Comparison of ENCODE assay signal across 18 cellular contexts in the genomic region with DNA sequence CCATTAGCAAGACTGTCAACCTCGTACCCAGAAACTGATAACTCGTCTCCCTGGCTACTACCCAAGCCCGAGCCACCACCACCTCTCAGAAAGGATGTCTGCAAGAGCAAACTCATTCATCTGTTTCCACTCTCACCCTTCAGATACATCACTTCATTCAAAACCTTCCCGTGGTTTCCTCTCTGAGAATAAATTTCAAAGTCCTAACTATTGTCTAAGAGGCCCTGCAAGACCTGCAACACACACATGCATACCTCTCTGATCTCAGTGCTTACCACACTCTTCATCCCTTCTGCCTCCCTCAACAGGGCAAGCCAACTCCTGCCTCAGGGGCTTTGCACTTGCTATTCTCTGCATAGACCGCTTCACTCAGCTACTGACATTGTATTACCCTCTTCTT. TPM values are rescaled to one million over a fixed set of nuclear protein-coding genes. Genes with fewer than 3 reads are reported as not detected.
A peak's percentile ranks its signal among the peaks of the same experiment; 100 is the strongest.
DNase-seq lines count a peak whose midpoint lies in the region; ATAC-seq and TF ChIP-seq lines count a peak whose summit lies in the region.
"Had no signal": no experiment of that assay in that cellular context is flagged by ENCODE, and none has a peak within 500 bp of the region (broad histone marks: within the 10 kb centered on the region; RNA-seq: fewer than 3 reads in every experiment).

No MANE protein-coding gene starts in this region.

- no peak overlapping the region for H3K4me3 Mint-ChIP-seq in effector memory CD8-positive, alpha-beta T cell
- H3K4me3 Mint-ChIP-seq: nephron progenitor cell, T-cell, WTC11 had no signal

- H3K27ac Mint-ChIP-seq in effector memory CD8-positive, alpha-beta T cell = no peak overlapping the region
- H3K27ac Mint-ChIP-seq: nephron progenitor cell, WTC11 had no signal

- H3K9me3 ChIP-seq in left ventricle myocardium inferior (replicated peaks) = no peaks in the 10 kb centered on the region
- no peaks in the 10 kb centered on the region for H3K9me3 ChIP-seq in heart right ventricle
- H3K9me3 ChIP-seq: Caco-2 had no signal

- TF ChIP-seq CTCF in left ventricle myocardium inferior (IDR thresholded peaks at IDR 0.05; ENCODE audit: borderline replicate concordance) = no peak
- TF ChIP-seq CTCF in heart right ventricle (IDR thresholded peaks at IDR 0.05) = no peak

- no peaks in the 10 kb centered on the region for H3K9me3 Mint-ChIP-seq in effector memory CD8-positive, alpha-beta T cell
- H3K9me3 Mint-ChIP-seq: nephron progenitor cell, T-cell, WTC11 had no signal

- H3K27me3 ChIP-seq in left ventricle myocardium inferior (ENCODE audit: low read depth) (no peaks in the 10 kb centered on the region), heart right ventricle (no peaks in the 10 kb centered on the region)

- WGBS in heart right ventricle, 2 donors = 38 to 43% methylated on average over 5 of the region's 5 CpGs

- H3K36me3 ChIP-seq in left ventricle myocardium inferior (no peaks in the 10 kb centered on the region), heart right ventricle (no peaks in the 10 kb centered on the region)

- ATAC-seq in heart right ventricle (no peak), GM21390 (IDR thresholded peaks at IDR 0.05; ENCODE audit: unreplicated experiment) (peak; percentile 74), HG03565 (IDR thresholded peaks at IDR 0.05; ENCODE audit: unreplicated experiment) (peak; percentile 87), sciatic nerve (no peak)
- peak; percentile 55 for ATAC-seq in stimulated activated naive CD8-positive, alpha-beta T cell treated with anti-CD3 and anti-CD28 coated beads, Interleukin-15, Interleukin-2, amounts not matched to agents 100 U/mL and 50 U/mL, for 24 hours
- ATAC-seq in effector memory CD8-positive, alpha-beta T cell (replicated peaks) = no peak
- ATAC-seq: T-cell, WTC11 had no signal

- H3K36me3 Mint-ChIP-seq in effector memory CD8-positive, alpha-beta T cell (ENCODE audit: insufficient read depth) = peaks cover 3% of the 10 kb centered on the region
- H3K36me3 Mint-ChIP-seq: T-cell, WTC11 had no signal

- no peak overlapping the region for H3K4me3 ChIP-seq in left ventricle myocardium inferior
- H3K4me3 ChIP-seq in heart right ventricle = no peak overlapping the region

- peaks cover 5 to 14% of the 10 kb centered on the region in 2 donors for H3K4me1 Mint-ChIP-seq in effector memory CD8-positive, alpha-beta T cell (ENCODE audit: low read depth in 2 of 2)
- H3K4me1 Mint-ChIP-seq: nephron progenitor cell had no signal

- intact Hi-C loops in left ventricle myocardium inferior (cut with micrococcal nuclease) = loop anchor here (5.0 kb wide), 1 partner anchor 105 kb away; no protein-coding TSS in a partner anchor
- intact Hi-C loops in heart right ventricle (cut with DNase I) = loop anchor here in 8 of 10 donors (5.0 to 10.0 kb wide), 6 partner anchors 40 to 180 kb away; partner anchors contain the start of gene PPP1R13B (in 2 of the 8)
- intact Hi-C loops in sciatic nerve (cut with DNase I) = no loop called here
- intact Hi-C loops in head of caudate nucleus (cut with DNase I) = no loop called here

- no peak for DNase-seq in left ventricle myocardium inferior
- no peak for DNase-seq in heart right ventricle
- DNase-seq in stimulated activated naive CD8-positive, alpha-beta T cell treated with anti-CD3 and anti-CD28 coated beads, Interleukin-15, Interleukin-2, amounts not matched to agents 100 U/mL and 50 U/mL, for 24 hours = no peak
- no peak for DNase-seq in effector memory CD8-positive, alpha-beta T cell
- DNase-seq in sciatic nerve (ENCODE audit: low spot score) = no peak
- no peak for DNase-seq in head of caudate nucleus
- DNase-seq: activated effector memory CD4-positive, alpha-beta T cell treated with Interleukin-2 at 50 U/mL for 16 hours; Caco-2; dermis blood vessel endothelial cell; mesendoderm; MM.1S; NCI-H2081; nephron progenitor cell; RPMI8226; T-cell had no signal

- peak overlapping the region; percentile 45 for H3K27ac ChIP-seq in left ventricle myocardium inferior (replicated peaks)
- peak overlapping the region in 4 of 10 donors; percentile 26 to 65 (median 38) for H3K27ac ChIP-seq in heart right ventricle

- H3K4me1 ChIP-seq in left ventricle myocardium inferior (peaks cover 85% of the 10 kb centered on the region), heart right ventricle (peaks cover 6 to 84% (median 59%) of the 10 kb centered on the region in 9 donors)
- H3K4me1 ChIP-seq: Caco-2 had no signal

- no peaks in the 10 kb centered on the region for H3K27me3 Mint-ChIP-seq in effector memory CD8-positive, alpha-beta T cell
- H3K27me3 Mint-ChIP-seq: T-cell had no signal

RNA-seq across cellular contexts. Expression of gene PPP1R13B, which starts 40.6 kb away (rescaled TPM):
- total RNA-seq in left ventricle myocardium inferior (104 TPM), heart right ventricle (100 to 1,000 TPM in 2 of 10 donors, 10 to 100 TPM in 8; 64.8 to 124 (median 77.0) TPM), sciatic nerve (38.6 TPM)
- polyA plus RNA-seq in heart right ventricle = 10 to 100 TPM; 21.6 to 70.2 TPM

Comparison
In these comparisons a context has a peak if more than half of its experiments do, and no peak if none do; other contexts are left out.
1. ATAC-seq: peak in GM21390 (single experiment), HG03565 (single experiment) and stimulated activated naive CD8-positive, alpha-beta T cell treated with anti-CD3 and anti-CD28 coated beads, Interleukin-15, Interleukin-2, amounts not matched to agents 100 U/mL and 50 U/mL, for 24 hours (single experiment); none in heart right ventricle (0 of 8), effector memory CD8-positive, alpha-beta T cell (single experiment) and sciatic nerve (single experiment).
2. intact Hi-C loops: an anchor here in left ventricle myocardium inferior (5.0 kb wide) and heart right ventricle (5.0 to 10.0 kb wide); none called in sciatic nerve and head of caudate nucleus.